11 cellular contexts compared by ENCODE assay signal in the genomic region with DNA sequence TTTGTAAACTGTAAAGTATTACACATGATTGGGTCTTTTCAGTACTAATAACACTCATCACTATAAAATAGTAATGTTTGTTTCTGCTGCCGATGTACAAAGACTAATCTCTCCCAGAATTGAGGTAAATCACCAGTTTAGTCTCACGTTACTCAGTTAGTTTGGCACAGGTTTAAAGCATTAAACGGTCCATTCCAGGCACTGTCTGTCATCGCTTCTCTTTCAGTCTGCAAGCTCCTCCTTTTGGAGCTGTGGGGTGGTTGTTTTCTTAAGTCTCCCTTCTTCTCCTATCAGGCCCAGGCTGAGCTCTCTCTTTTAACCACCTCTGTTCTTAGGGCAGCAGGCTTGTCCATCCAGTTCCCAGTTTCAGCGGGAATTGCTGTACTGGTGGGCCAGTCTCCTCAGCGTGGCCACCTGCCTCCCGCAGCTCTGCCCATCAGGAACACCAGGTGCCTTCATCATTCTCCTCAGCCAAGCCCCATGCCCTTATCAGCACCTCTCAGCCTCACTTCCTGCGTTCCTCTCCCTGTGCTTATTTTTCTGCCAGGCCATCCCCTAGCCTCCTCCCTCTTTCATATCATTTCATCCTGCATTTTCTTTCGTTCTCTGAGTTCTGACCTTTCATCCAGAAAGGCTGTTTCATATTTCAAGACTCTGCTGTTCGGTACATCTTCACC.
A peak's percentile ranks its signal among the peaks of the same experiment; 100 is the strongest.
DNase-seq lines count a peak whose midpoint lies in the region; ATAC-seq, FAIRE-seq and TF ChIP-seq lines count a peak whose summit lies in the region.
"Had no signal": no experiment of that assay in that cellular context is flagged by ENCODE, and none has a peak within 500 bp of the region (broad histone marks: within the 10 kb centered on the region; RNA-seq: fewer than 3 reads in every experiment).

No MANE protein-coding gene starts in this region.

- TF ChIP-seq CTCF in foreskin fibroblast (IDR thresholded peaks at IDR 0.05; ENCODE audit: low read depth, low read length), result no peak

- H3K4me3 ChIP-seq in foreskin fibroblast (ENCODE audit: low read depth in 1 of 2, low read length in 2 of 2) (no peak overlapping the region), small intestine (ENCODE audit: low read depth in 1 of 2, low read length in 2 of 2) (no peak overlapping the region), aorta (ENCODE audit: low read length in 2 of 2) (no peak overlapping the region)
- H3K4me3 ChIP-seq: A549, SJSA1 had no signal

- no peak for ATAC-seq in T-helper 17 cell
- ATAC-seq in GM19452 (IDR thresholded peaks at IDR 0.05; ENCODE audit: unreplicated experiment), result no peak
- no peak for ATAC-seq in aorta (ENCODE audit: low FRiP score)

- H3K36me3 ChIP-seq in small intestine (ENCODE audit: control insufficient read depth in 2 of 2, insufficient read depth in 2 of 2, low read length in 2 of 2) (no peaks in the 10 kb centered on the region), aorta (ENCODE audit: control insufficient read depth in 1 of 2, insufficient read depth in 2 of 2, low read length in 1 of 2) (no peaks in the 10 kb centered on the region)
- H3K36me3 ChIP-seq: SJSA1 had no signal

- intact Hi-C loops in aorta (cut with DNase I), result no loop called here

- H3K9me3 ChIP-seq in T-helper 17 cell (ENCODE audit: control insufficient read depth, low read length, poor library complexity, severe bottlenecking) (no peaks in the 10 kb centered on the region), small intestine (ENCODE audit: control insufficient read depth, low read depth) (no peaks in the 10 kb centered on the region), aorta (ENCODE audit: control insufficient read depth, low read length) (no peaks in the 10 kb centered on the region)
- H3K9me3 ChIP-seq: A549, SJSA1 had no signal

- 29 to 63% (median 47%) methylated on average over 10 of the region's 10 CpGs for WGBS in small intestine, 3 donors
- WGBS in aorta, 2 donors, result 48% methylated on average over 10 of the region's 10 CpGs

- no peak for FAIRE-seq in small intestine (lab: Jason Lieb, UNC)
- FAIRE-seq: A549 had no signal

- peak overlapping the region in 1 of 2 donors; percentile 71 for H3K27ac ChIP-seq in small intestine (ENCODE audit: low read depth in 1 of 2, low read length in 1 of 2)
- no peak overlapping the region for H3K27ac ChIP-seq in aorta (ENCODE audit: low read depth in 1 of 2, low read length in 2 of 2)
- H3K27ac ChIP-seq: A549, SJSA1 had no signal

- DNase-seq in NCI-H748 (lab: John Stamatoyannopoulos, UW; ENCODE audit: unreplicated experiment) (peak; percentile 26), NCI-H748 treated with DMSO at 0.1 percent for 48 hours (lab: John Stamatoyannopoulos, UW) (no peak), T-helper 17 cell (no peak), foreskin fibroblast (peak; percentile 69 to 83), small intestine (peak; percentile 48), NCI-H1105 treated with DMSO at 0.1 percent for 48 hours (lab: John Stamatoyannopoulos, UW) (no peak), aorta (no peak)
- DNase-seq: H7 had no signal

- H3K36me3 Mint-ChIP-seq in T-helper 17 cell (ENCODE audit: low read depth), result peaks cover 6% of the 10 kb centered on the region

- no peaks in the 10 kb centered on the region for H3K4me1 ChIP-seq in small intestine (ENCODE audit: control insufficient read depth in 2 of 2, insufficient read depth in 1 of 2, low read depth in 1 of 2, low read length in 1 of 2)
- peaks cover 3% of the 10 kb centered on the region in 2 donors for H3K4me1 ChIP-seq in aorta (ENCODE audit: control insufficient read depth in 1 of 2, insufficient read depth in 2 of 2, low read length in 2 of 2)

- peak overlapping the region; percentile 0 for H3K27ac Mint-ChIP-seq in T-helper 17 cell

- H3K4me1 Mint-ChIP-seq in T-helper 17 cell, result peaks cover 17% of the 10 kb centered on the region

- no peaks in the 10 kb centered on the region for H3K27me3 Mint-ChIP-seq in T-helper 17 cell

- H3K4me3 Mint-ChIP-seq in T-helper 17 cell, result no peak overlapping the region

- H3K27me3 ChIP-seq in small intestine (ENCODE audit: control insufficient read depth in 2 of 2, insufficient read depth in 2 of 2, low read length in 2 of 2) (no peaks in the 10 kb centered on the region), aorta (ENCODE audit: control insufficient read depth in 1 of 2, insufficient read depth in 2 of 2, low read length in 1 of 2) (no peaks in the 10 kb centered on the region)
- H3K27me3 ChIP-seq: SJSA1 had no signal

Comparison
In these comparisons a context has a peak if more than half of its experiments do, and no peak if none do; other contexts are left out.
1. DNase-seq: peak in NCI-H748 (single experiment), foreskin fibroblast (2 of 2) and small intestine (single experiment); none in NCI-H748 treated with DMSO at 0.1 percent for 48 hours (single experiment), T-helper 17 cell (0 of 3), NCI-H1105 treated with DMSO at 0.1 percent for 48 hours (single experiment) and aorta (0 of 2).